10 cellular contexts compared by ENCODE assay signal in genomic region chr9:93954436-93955355, GRCh38. TPM values are rescaled to one million over a fixed set of nuclear protein-coding genes. Genes with fewer than 3 reads are reported as not detected.
DNase-seq lines count a peak whose midpoint lies in the region; ATAC-seq and TF ChIP-seq lines count a peak whose summit lies in the region.
"Had no signal": no experiment of that assay in that cellular context is flagged by ENCODE, and none has a peak within 500 bp of the region (broad histone marks: within the 10 kb centered on the region; RNA-seq: fewer than 3 reads in every experiment).

BARX1 (minus strand) TSS chr9:93955355; CDS start chr9:93955146, 209 bp downstream.

- H3K4me2 ChIP-seq in BLaER1 treated with 17β-estradiol and CSF1 and Interleukin-3, amounts not matched to agents 10 nM and 100 nM: peak within 1 kb of the TSS; percentile 83 to 95 (median 89)
- peak within 1 kb of the TSS; percentile 86 for H3K4me2 ChIP-seq in neural progenitor cell

- no peak for TF ChIP-seq POLR2A in Peyer's patch (IDR thresholded peaks at IDR 0.05)

- H3K27me3 Mint-ChIP-seq in neural progenitor cell (ENCODE audit: insufficient read depth, low read depth): peaks cover 74% of the 10 kb centered on the region

- in situ Hi-C loops in ACHN (cut with HindIII; ENCODE audit: low pct_ligation_motif_present, low pct_unique_long_range_greater_than_20kb, low sequenced_read_pairs): no loop called here

- CTCF ChIA-PET in HEK293 (lab: Yijun Ruan, JAX): interaction anchor here (0.7 kb wide), 1 partner anchor 262 kb away, joined by 6 read pairs; no protein-coding TSS in a partner anchor

- peaks cover 98 to 100% (median 100%) of the 10 kb centered on the region in 11 experiments for H3K27me3 ChIP-seq in BLaER1 treated with 17β-estradiol and CSF1 and Interleukin-3, amounts not matched to agents 10 nM and 100 nM
- peaks cover 98% of the 10 kb centered on the region for H3K27me3 ChIP-seq in neural progenitor cell
- peaks cover 0 to 91% of the 10 kb centered on the region in 2 donors for H3K27me3 ChIP-seq in Peyer's patch

- peaks cover 57 to 83% (median 67%) of the 10 kb centered on the region in 10 experiments for H3K4me1 ChIP-seq in BLaER1 treated with 17β-estradiol and CSF1 and Interleukin-3, amounts not matched to agents 10 nM and 100 nM
- H3K4me1 ChIP-seq in HEK293 (ENCODE audit: control insufficient read depth, insufficient read depth, low read length): no peaks in the 10 kb centered on the region
- H3K4me1 ChIP-seq in neural progenitor cell: peaks cover 36% of the 10 kb centered on the region
- peaks cover 0 to 62% (median 20%) of the 10 kb centered on the region in 4 donors for H3K4me1 ChIP-seq in Peyer's patch

- peaks cover 29% of the 10 kb centered on the region for H3K4me1 Mint-ChIP-seq in neural progenitor cell

- TF ChIP-seq CTCF in HEK293 (tag by site-specific recombination; IDR thresholded peaks at IDR 0.05): no peak
- no peak for TF ChIP-seq CTCF in coronary artery (IDR thresholded peaks at IDR 0.05)
- no peak for TF ChIP-seq CTCF in neural progenitor cell (IDR thresholded peaks at IDR 0.05)
- TF ChIP-seq CTCF in Peyer's patch (IDR thresholded peaks at IDR 0.05): no peak

- H3K4me3 ChIP-seq in BLaER1 treated with 17β-estradiol and CSF1 and Interleukin-3, amounts not matched to agents 10 nM and 100 nM: peak within 1 kb of the TSS; percentile 45 to 68 (median 55)
- H3K4me3 ChIP-seq in HEK293 (ENCODE audit: low read depth, low read length): peak within 1 kb of the TSS; percentile 36
- peak within 1 kb of the TSS; percentile 61 for H3K4me3 ChIP-seq in coronary artery
- H3K4me3 ChIP-seq in neural progenitor cell: peak within 1 kb of the TSS; percentile 50
- H3K4me3 ChIP-seq in Peyer's patch: peak within 1 kb of the TSS in 2 of 4 donors; percentile 12 to 18

- no peaks in the 10 kb centered on the region for H3K79me2 ChIP-seq in neural progenitor cell (ENCODE audit: low read depth)

- H3K9me3 Mint-ChIP-seq in neural progenitor cell: peaks cover 14% of the 10 kb centered on the region

- H3F3A ChIP-seq in neural progenitor cell (ENCODE audit: low read depth): peaks cover 18% of the 10 kb centered on the region

- H3K9ac ChIP-seq in BLaER1 treated with 17β-estradiol and CSF1 and Interleukin-3, amounts not matched to agents 10 nM and 100 nM: peak within 1 kb of the TSS in 3 of 11 experiments; percentile 25 to 61 (median 43); a peak in 2 of 22 replicates
- H3K9ac ChIP-seq in neural progenitor cell: no peak within 1 kb of the TSS

- no peak for DNase-seq in coronary artery (ENCODE audit: low spot score)
- peak; percentile 71 for DNase-seq in neural progenitor cell (ENCODE audit: low spot score)
- DNase-seq in Peyer's patch: no peak
- no peak for DNase-seq in middle frontal gyrus (ENCODE audit: extremely low spot score, low spot score)
- DNase-seq in ACHN: no peak

- peaks cover 0 to 9% (median under 1%) of the 10 kb centered on the region in 11 experiments; a peak in 8 of 22 replicates for H3K9me3 ChIP-seq in BLaER1 treated with 17β-estradiol and CSF1 and Interleukin-3, amounts not matched to agents 10 nM and 100 nM (replicated peaks in 1 of 11)
- H3K9me3 ChIP-seq in HEK293 (ENCODE audit: control insufficient read depth, insufficient read depth, low read depth, low read length) (no peaks in the 10 kb centered on the region), neural progenitor cell (ENCODE audit: low read depth) (no peaks in the 10 kb centered on the region), Peyer's patch (no peaks in the 10 kb centered on the region)

- peaks cover 0 to 96% (median 80%) of the 10 kb centered on the region in 11 experiments; a peak in 20 of 22 replicates for H4K20me1 ChIP-seq in BLaER1 treated with 17β-estradiol and CSF1 and Interleukin-3, amounts not matched to agents 10 nM and 100 nM
- H4K20me1 ChIP-seq in neural progenitor cell (ENCODE audit: low read depth): peaks cover 90% of the 10 kb centered on the region

- H3K27ac Mint-ChIP-seq in neural progenitor cell: no peak within 1 kb of the TSS

- POLR2A ChIA-PET in HEK293 (lab: Yijun Ruan, JAX): no interaction called here

- H3K36me3 ChIP-seq in BLaER1 treated with 17β-estradiol and CSF1 and Interleukin-3, amounts not matched to agents 10 nM and 100 nM: no peaks in the 10 kb centered on the region
- H3K36me3 ChIP-seq in HEK293 (ENCODE audit: control insufficient read depth in 2 of 2, insufficient read depth in 1 of 2, low read length in 2 of 2) (peaks cover 0 to 16% of the 10 kb centered on the region in 2 experiments; a peak in 1 of 3 replicates), neural progenitor cell (no peaks in the 10 kb centered on the region), Peyer's patch (no peaks in the 10 kb centered on the region)

- no peaks in the 10 kb centered on the region for H3K36me3 Mint-ChIP-seq in neural progenitor cell

- no peak for ATAC-seq in GM18520 (IDR thresholded peaks at IDR 0.05; ENCODE audit: unreplicated experiment)

- peak within 1 kb of the TSS; percentile 87 for H3K4me3 Mint-ChIP-seq in neural progenitor cell

- peak within 1 kb of the TSS; percentile 60 for H2AFZ ChIP-seq in neural progenitor cell (replicated peaks)

- no peak within 1 kb of the TSS for H3K27ac ChIP-seq in BLaER1 treated with 17β-estradiol and CSF1 and Interleukin-3, amounts not matched to agents 10 nM and 100 nM
- H3K27ac ChIP-seq in HEK293 (ENCODE audit: extremely low read depth, low read depth, low read length) (no peak within 1 kb of the TSS; the same call in 1 of the 2 replicates), coronary artery (no peak within 1 kb of the TSS), neural progenitor cell (no peak within 1 kb of the TSS), Peyer's patch (no peak within 1 kb of the TSS)

TF ChIP-seq in HEK293, 187 proteins besides CTCF, POLR2A, EP300 and RAD21 (continues in another document):
- no peak for TF ChIP-seq PRDM2 (tag by site-specific recombination; IDR thresholded peaks at IDR 0.05; ENCODE audit: borderline replicate concordance)
- TF ChIP-seq ZNF677 (tag by site-specific recombination; IDR thresholded peaks at IDR 0.05): no peak
- TF ChIP-seq ZNF175 (tag by site-specific recombination; IDR thresholded peaks at IDR 0.05): no peak
- TF ChIP-seq EGR2 (tag by site-specific recombination; IDR thresholded peaks at IDR 0.05; ENCODE audit: low read depth): no peak
- no peak for TF ChIP-seq ZSCAN18 (tag by site-specific recombination; IDR thresholded peaks at IDR 0.05)
- no peak for TF ChIP-seq ZNF354C (tag by site-specific recombination; IDR thresholded peaks at IDR 0.05; ENCODE audit: borderline replicate concordance, low read depth)

RNA-seq across cellular contexts. Expression of gene BARX1, which starts in this region (rescaled TPM):
- total RNA-seq in neural progenitor cell (ENCODE audit: low replicate concordance) (0.17 and 2.9 TPM in 2 replicates), Peyer's patch (not detected)
- total RNA-seq: dermis microvascular lymphatic vessel endothelial cell, temporal lobe had no signal
